In the genomic region with DNA sequence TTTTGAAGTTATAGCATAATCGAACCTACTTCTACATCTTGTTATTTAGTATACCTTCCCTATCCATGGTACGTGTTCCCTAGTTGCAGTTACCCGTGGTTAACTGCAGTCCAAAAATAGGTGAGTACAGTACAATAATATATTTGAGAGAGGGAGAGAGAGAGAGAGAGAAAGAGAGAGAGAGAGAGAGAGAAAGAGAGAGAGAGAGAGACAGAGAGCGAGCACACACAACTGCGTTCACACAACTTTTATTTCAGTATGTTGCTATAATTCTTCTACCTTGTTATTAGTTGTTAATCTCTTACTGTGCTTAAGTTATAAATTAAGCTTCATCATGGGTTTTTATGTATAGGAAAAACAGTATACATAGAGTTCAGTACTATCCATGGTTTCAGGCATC, we compare ENCODE assay signal across 23 cellular contexts.
"Had no signal": no experiment of that assay in that cellular context is flagged by ENCODE, and none has a peak within 500 bp of the region (broad histone marks: within the 10 kb centered on the region; RNA-seq: fewer than 3 reads in every experiment).

No MANE protein-coding gene starts in this region.

- H3K9me3 ChIP-seq: colonic mucosa, esophagus muscularis mucosa, esophagus squamous epithelium, gastrocnemius medialis, gastroesophageal sphincter had no signal

- H3K27ac ChIP-seq: colonic mucosa, coronary artery, dorsolateral prefrontal cortex, epithelial cell of prostate, esophagus muscularis mucosa, esophagus squamous epithelium, foreskin keratinocyte, gastrocnemius medialis, gastroesophageal sphincter, heart left ventricle, heart right ventricle had no signal

- H3K4me3 ChIP-seq: colonic mucosa, coronary artery, dorsolateral prefrontal cortex, esophagus muscularis mucosa, esophagus squamous epithelium, gastrocnemius medialis, gastroesophageal sphincter, heart left ventricle, heart right ventricle had no signal

- DNase-seq: colonic mucosa; cortex of kidney; dermis blood vessel endothelial cell; dorsolateral prefrontal cortex; effector CD4-positive, alpha-beta T cell; effector CD8-positive, alpha-beta T cell; effector memory CD4-positive, alpha-beta T cell; effector memory CD8-positive, alpha-beta T cell; endodermal cell; erythroblast; esophagus squamous epithelium; foreskin fibroblast; foreskin keratinocyte; foreskin melanocyte; gastrocnemius medialis; glutamatergic neuron; head of caudate nucleus; heart left ventricle; heart right ventricle had no signal

- H3K4me1 ChIP-seq: colonic mucosa, esophagus muscularis mucosa, esophagus squamous epithelium, foreskin keratinocyte, gastrocnemius medialis, gastroesophageal sphincter, heart left ventricle, heart right ventricle had no signal

- H3K36me3 ChIP-seq: colonic mucosa, esophagus muscularis mucosa, esophagus squamous epithelium, gastrocnemius medialis, gastroesophageal sphincter, heart left ventricle, heart right ventricle had no signal
